In genomic region chrX:46545111-46546005, GRCh38 we compare ENCODE assay signal across 8 cellular contexts. TPM values are rescaled to one million over a fixed set of nuclear protein-coding genes. Genes with fewer than 3 reads are reported as not detected.
DNase-seq lines count a peak whose midpoint lies in the region; ATAC-seq and TF ChIP-seq lines count a peak whose summit lies in the region.

ZNF674 (minus strand) TSS chrX:46545421; CDS start chrX:46542087, 3,334 bp downstream.

- peaks cover 0 to 17% (median 0%) of the 10 kb centered on the region in 9 donors for H3K36me3 ChIP-seq in heart left ventricle

- no peaks in the 10 kb centered on the region for H3K27me3 Mint-ChIP-seq in type B pancreatic cell

- peak; percentile 39; the same call in 1 of the 3 replicates for TF ChIP-seq CTCF in GM12872 (IDR thresholded peaks at IDR 0.05; ENCODE audit: insufficient read depth, low read depth, low read length)
- TF ChIP-seq CTCF in heart left ventricle (IDR thresholded peaks at IDR 0.05): peak in 11 of 12 donors; percentile 10 to 48 (median 26)
- TF ChIP-seq CTCF in type B pancreatic cell (conservative IDR thresholded peaks at IDR 0.05): peak; percentile 51

- peaks cover 0 to 5% (median 0%) of the 10 kb centered on the region in 9 donors for H3K27me3 ChIP-seq in heart left ventricle

- peak within 1 kb of the TSS; percentile 98 for H3K4me3 Mint-ChIP-seq in type B pancreatic cell

- H3K36me3 Mint-ChIP-seq in type B pancreatic cell: peaks cover 3% of the 10 kb centered on the region

- H3K9me3 Mint-ChIP-seq in type B pancreatic cell: no peaks in the 10 kb centered on the region

- peaks cover 0 to 23% (median 8%) of the 10 kb centered on the region in 12 donors for H3K4me1 ChIP-seq in heart left ventricle

- peak within 1 kb of the TSS in 11 of 12 donors; percentile 41 to 89 (median 83) for H3K27ac ChIP-seq in heart left ventricle

- intact Hi-C loops in heart left ventricle (cut with DNase I): loop anchor here in 2 of 10 donors (5.0 kb wide), 2 partner anchors 98 to 142 kb away; no protein-coding TSS in a partner anchor

- peaks cover 6% of the 10 kb centered on the region for H3K4me1 Mint-ChIP-seq in type B pancreatic cell (ENCODE audit: unreplicated experiment)

- peak; percentile 90 for DNase-seq in NCI-H1092 treated with DMSO at 0.1 percent for 48 hours (lab: John Stamatoyannopoulos, UW)
- peak; percentile 75 for DNase-seq in SKM-1 treated with dmso at 0.1 percent for 144 hours (lab: John Stamatoyannopoulos, UW; ENCODE audit: unreplicated experiment)
- peak; percentile 81 for DNase-seq in activated naive CD8-positive, alpha-beta T cell treated with anti-CD3 and anti-CD28 coated beads, Interleukin-2, amount 50 U/mL, for 16 hours (ENCODE audit: low read depth, low spot score)
- DNase-seq in heart left ventricle: peak; percentile 91 to 97 (median 94)
- peak; percentile 87 for DNase-seq in pons (ENCODE audit: low spot score)
- peak; percentile 91 for DNase-seq in type B pancreatic cell (ENCODE audit: extremely low spot score, unreplicated experiment)

- peak in 1 of 2 donors; percentile 60 for TF ChIP-seq POLR2A in heart left ventricle (IDR thresholded peaks at IDR 0.05)

- ATAC-seq in HG02642 (IDR thresholded peaks at IDR 0.05; ENCODE audit: poor library complexity, unreplicated experiment) (peak; percentile 95), heart left ventricle (peak; percentile 92 to 98 (median 94))

- peak within 1 kb of the TSS; percentile 37 to 92 (median 78) for H3K4me3 ChIP-seq in heart left ventricle

- H3K27ac Mint-ChIP-seq in type B pancreatic cell: peak within 1 kb of the TSS; percentile 95

- no peaks in the 10 kb centered on the region for H3K9me3 ChIP-seq in heart left ventricle

- 0 to 50% (median 22%) methylated on average over 47 to 57 of the region's 57 CpGs for WGBS in heart left ventricle, 4 donors

RNA-seq across cellular contexts. Expression of gene ZNF674, which starts in this region (rescaled TPM):
- 1 to 10 TPM in 8 of 9 donors, under 1 TPM in 1; 0.81 to 5.6 (median 3.8) TPM for total RNA-seq in heart left ventricle
- polyA plus RNA-seq in heart left ventricle: 1 to 10 TPM; 1.0 to 2.0 TPM
- total RNA-seq in type B pancreatic cell (ENCODE audit: low replicate concordance): 3.5 and 4.3 TPM in 2 replicates

Comparison
In these comparisons a context has a peak if more than half of its experiments do, and no peak if none do; other contexts are left out.
1. Peak in every context shown above with its lines: DNase-seq, ATAC-seq, H3K4me3 ChIP-seq and H3K27ac ChIP-seq.